ENCODE assay signal across 25 cellular contexts in the genomic region with DNA sequence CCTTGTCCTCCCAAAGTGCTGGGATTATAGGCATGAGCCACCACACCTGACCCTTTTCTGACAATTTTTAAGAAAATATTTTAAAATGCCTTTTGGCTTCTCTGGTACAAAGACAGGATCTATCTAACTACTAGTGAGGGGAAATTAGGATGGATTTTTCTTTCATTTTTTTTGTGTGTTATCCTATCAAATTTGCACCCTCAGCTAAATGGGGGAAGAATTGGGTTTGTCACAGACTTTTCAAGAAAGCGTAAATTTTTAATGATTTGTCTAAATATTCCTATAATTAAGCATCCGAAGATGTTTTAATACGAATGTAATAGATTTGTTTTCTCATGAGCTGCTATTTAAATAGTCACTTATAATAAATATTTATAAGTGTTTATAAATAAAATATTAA.
DNase-seq lines count a peak whose midpoint lies in the region; ATAC-seq, FAIRE-seq and TF ChIP-seq lines count a peak whose summit lies in the region.
"Had no signal": no experiment of that assay in that cellular context is flagged by ENCODE, and none has a peak within 500 bp of the region (broad histone marks: within the 10 kb centered on the region; RNA-seq: fewer than 3 reads in every experiment).

No MANE protein-coding gene starts in this region.

- H3K27me3 Mint-ChIP-seq in MCF 10A (ENCODE audit: insufficient read depth, unreplicated experiment): no peaks in the 10 kb centered on the region
- no peaks in the 10 kb centered on the region for H3K27me3 Mint-ChIP-seq in Caco-2 (ENCODE audit: insufficient read depth, unreplicated experiment)
- H3K27me3 Mint-ChIP-seq: CD4-positive, alpha-beta T cell; CD8-positive, alpha-beta memory T cell had no signal

- no peak overlapping the region for H2AFZ ChIP-seq in mammary epithelial cell (ENCODE audit: low read depth, low read length)
- H2AFZ ChIP-seq: GM23248 had no signal

- H3K4me3 ChIP-seq in mammary epithelial cell (replicated peaks in 1 of 3; ENCODE audit: insufficient read depth in 1 of 3, low read depth in 2 of 3, low read length in 3 of 3): no peak overlapping the region
- H3K4me3 ChIP-seq in body of pancreas: no peak overlapping the region
- H3K4me3 ChIP-seq in pancreas: no peak overlapping the region
- H3K4me3 ChIP-seq in Caco-2 (ENCODE audit: low read depth, low read length): no peak overlapping the region
- H3K4me3 ChIP-seq: BLaER1 treated with 17β-estradiol and CSF1 and Interleukin-3, amounts not matched to agents 10 nM and 100 nM; GM23248 had no signal

- TF ChIP-seq CTCF in MCF 10A (IDR thresholded peaks at IDR 0.05; ENCODE audit: unreplicated experiment): no peak
- no peak for TF ChIP-seq CTCF in mammary epithelial cell (conservative IDR thresholded peaks at IDR 0.05 in 1 of 2, IDR thresholded peaks at IDR 0.05 in 1 of 2; ENCODE audit: extremely low read depth in 1 of 2, insufficient read depth in 1 of 2, low read depth in 1 of 2, low read length in 2 of 2)
- TF ChIP-seq CTCF in body of pancreas (IDR thresholded peaks at IDR 0.05): no peak
- TF ChIP-seq CTCF in pancreas (IDR thresholded peaks at IDR 0.05): no peak
- no peak for TF ChIP-seq CTCF in Caco-2 (IDR thresholded peaks at IDR 0.05; ENCODE audit: insufficient read depth in 1 of 2, low read depth in 1 of 2, low read length in 1 of 2, severe bottlenecking in 1 of 2, unreplicated experiment in 1 of 2)

- H3K36me3 Mint-ChIP-seq in MCF 10A (ENCODE audit: insufficient read depth, unreplicated experiment) (no peaks in the 10 kb centered on the region), Caco-2 (ENCODE audit: insufficient read depth, unreplicated experiment) (no peaks in the 10 kb centered on the region)
- H3K36me3 Mint-ChIP-seq: CD14-positive monocyte; CD8-positive, alpha-beta memory T cell had no signal

- H3K36me3 ChIP-seq in mammary epithelial cell (ENCODE audit: insufficient read depth, low read length): no peaks in the 10 kb centered on the region
- H3K36me3 ChIP-seq in body of pancreas (replicated peaks in 1 of 2; ENCODE audit: insufficient read depth in 1 of 2, low read depth in 2 of 2): no peaks in the 10 kb centered on the region
- no peaks in the 10 kb centered on the region for H3K36me3 ChIP-seq in pancreas
- H3K36me3 ChIP-seq in Caco-2 (ENCODE audit: control insufficient read depth, insufficient read depth, low read length): no peaks in the 10 kb centered on the region
- H3K36me3 ChIP-seq: BE2C; BLaER1 treated with 17β-estradiol and CSF1 and Interleukin-3, amounts not matched to agents 10 nM and 100 nM had no signal

- H3K9me3 ChIP-seq in mammary epithelial cell (replicated peaks; ENCODE audit: insufficient read depth, low read length): no peaks in the 10 kb centered on the region
- no peaks in the 10 kb centered on the region for H3K9me3 ChIP-seq in body of pancreas
- H3K9me3 ChIP-seq in pancreas: no peaks in the 10 kb centered on the region
- no peaks in the 10 kb centered on the region for H3K9me3 ChIP-seq in Caco-2
- H3K9me3 ChIP-seq: BE2C had no signal

- dilution Hi-C loops in mammary epithelial cell (cut with HindIII; ENCODE audit: low sequenced_read_pairs): no loop called here

- ATAC-seq in body of pancreas (no peak), pancreas (no peak), GM18505 (IDR thresholded peaks at IDR 0.05; ENCODE audit: unreplicated experiment) (no peak)
- ATAC-seq: HCT116 had no signal

- H3K4me2 ChIP-seq in mammary epithelial cell (ENCODE audit: insufficient read depth, low read depth, low read length): no peak overlapping the region
- H3K4me2 ChIP-seq: BLaER1 treated with 17β-estradiol and CSF1 and Interleukin-3, amounts not matched to agents 10 nM and 100 nM had no signal

- TF ChIP-seq POLR2A in body of pancreas (IDR thresholded peaks at IDR 0.05): no peak
- TF ChIP-seq POLR2A in GM18505 (IDR thresholded peaks at IDR 0.05; ENCODE audit: borderline replicate concordance, extremely low read depth, insufficient read depth, insufficient read length): no peak

- peak overlapping the region; percentile 1 for H3K27ac Mint-ChIP-seq in MCF 10A (ENCODE audit: low read depth, unreplicated experiment)
- H3K27ac Mint-ChIP-seq in Caco-2 (ENCODE audit: unreplicated experiment): no peak overlapping the region
- H3K27ac Mint-ChIP-seq: CD14-positive monocyte; CD4-positive, alpha-beta T cell; CD8-positive, alpha-beta memory T cell; H9 had no signal

- H3K4me1 Mint-ChIP-seq in MCF 10A (ENCODE audit: insufficient read depth, unreplicated experiment): peaks cover 22% of the 10 kb centered on the region
- peaks cover 8% of the 10 kb centered on the region for H3K4me1 Mint-ChIP-seq in Caco-2 (ENCODE audit: low read depth, unreplicated experiment)
- H3K4me1 Mint-ChIP-seq: CD14-positive monocyte; CD8-positive, alpha-beta memory T cell; H9 had no signal

- H3K27ac ChIP-seq in mammary epithelial cell (ENCODE audit: insufficient read depth, low read depth, low read length): no peak overlapping the region
- peak overlapping the region in 3 of 4 donors; percentile 73 to 85 (median 76) for H3K27ac ChIP-seq in body of pancreas
- H3K27ac ChIP-seq in pancreas: peak overlapping the region in 3 of 4 donors; percentile 66 to 82 (median 76)
- H3K27ac ChIP-seq: 22Rv1; BLaER1 treated with 17β-estradiol and CSF1 and Interleukin-3, amounts not matched to agents 10 nM and 100 nM; GM23248 had no signal

- no peaks in the 10 kb centered on the region for H3K4me1 ChIP-seq in mammary epithelial cell (ENCODE audit: insufficient read depth, low read length)
- peaks cover 57% of the 10 kb centered on the region for H3K4me1 ChIP-seq in body of pancreas
- H3K4me1 ChIP-seq in pancreas: peaks cover 0 to 39% (median 37%) of the 10 kb centered on the region in 3 donors
- peaks cover 9% of the 10 kb centered on the region; the same call in 1 of the 2 replicates for H3K4me1 ChIP-seq in Caco-2
- H3K4me1 ChIP-seq: BE2C; BLaER1 treated with 17β-estradiol and CSF1 and Interleukin-3, amounts not matched to agents 10 nM and 100 nM had no signal

- POLR2A ChIA-PET in MCF 10A (lab: Yijun Ruan, JAX): interaction anchor here (0.5 to 1.7 kb wide), 4 partner anchors 16 to 625 kb away, joined by 3 read pairs; no protein-coding TSS in a partner anchor
- POLR2A ChIA-PET in Caco-2 (lab: Charles Lee): no interaction called here

- H3K4me3 Mint-ChIP-seq in MCF 10A (ENCODE audit: unreplicated experiment) (no peak overlapping the region), Caco-2 (ENCODE audit: unreplicated experiment) (no peak overlapping the region)
- H3K4me3 Mint-ChIP-seq: CD14-positive monocyte; CD4-positive, alpha-beta T cell; CD8-positive, alpha-beta memory T cell; H9 had no signal

- no peak overlapping the region for H3K9ac ChIP-seq in mammary epithelial cell (ENCODE audit: insufficient read depth, low read length)
- H3K9ac ChIP-seq: BLaER1 treated with 17β-estradiol and CSF1 and Interleukin-3, amounts not matched to agents 10 nM and 100 nM; GM23248 had no signal

- no peak for FAIRE-seq in pancreas (lab: Jason Lieb, UNC)
- FAIRE-seq: A204.1, G401.6, GM12892, GM19239 had no signal

- H3K9me3 Mint-ChIP-seq in MCF 10A (ENCODE audit: unreplicated experiment) (no peaks in the 10 kb centered on the region), Caco-2 (ENCODE audit: unreplicated experiment) (no peaks in the 10 kb centered on the region)
- H3K9me3 Mint-ChIP-seq: H9 had no signal

- 84% methylated on average over 3 of the region's 3 CpGs for WGBS in mammary epithelial cell (ENCODE audit: low coverage, missing lambda C conversion rate)
- 88 to 91% methylated on average over 3 of the region's 3 CpGs for WGBS in body of pancreas, 2 donors
- 94% methylated on average over 3 of the region's 3 CpGs for WGBS in pancreas, 2 donors

- H3K27me3 ChIP-seq in mammary epithelial cell (ENCODE audit: insufficient read depth, low read length) (no peaks in the 10 kb centered on the region), body of pancreas (no peaks in the 10 kb centered on the region), pancreas (no peaks in the 10 kb centered on the region), Caco-2 (replicated peaks; ENCODE audit: control insufficient read depth, insufficient read depth, low read length) (no peaks in the 10 kb centered on the region)
- H3K27me3 ChIP-seq: BE2C; BLaER1 treated with 17β-estradiol and CSF1 and Interleukin-3, amounts not matched to agents 10 nM and 100 nM had no signal

- CTCF ChIA-PET in MCF 10A (lab: Yijun Ruan, JAX) (interaction anchor here (0.7 kb wide), 3 partner anchors 215 to 561 kb away, joined by 3 to 4 read pairs (median 3); no protein-coding TSS in a partner anchor), mammary epithelial cell (lab: Charles Lee; ENCODE audit: low non-redundant PET) (no interaction called here), Caco-2 (lab: Charles Lee) (no interaction called here)

- H3K79me2 ChIP-seq in mammary epithelial cell (ENCODE audit: insufficient read depth, low read length): no peaks in the 10 kb centered on the region

- BruUV-seq in MCF 10A (replicated peaks; lab: Mats Ljungman, UMichigan) (no TSS peak), mammary epithelial cell (replicated peaks; lab: Mats Ljungman, UMichigan) (no TSS peak), Caco-2 (replicated peaks; lab: Mats Ljungman, UMichigan) (no TSS peak)

- intact Hi-C loops in MCF 10A (cut with micrococcal nuclease): no loop called here
- intact Hi-C loops in mammary epithelial cell (cut with micrococcal nuclease): no loop called here
- intact Hi-C loops in body of pancreas (cut with DNase I): no loop called here
- intact Hi-C loops in pancreas (cut with DNase I): no loop called here
- intact Hi-C loops in Caco-2 (cut with micrococcal nuclease; ENCODE audit: unreplicated experiment): no loop called here

- no peaks in the 10 kb centered on the region for H4K20me1 ChIP-seq in mammary epithelial cell (ENCODE audit: insufficient read depth, low read length)
- H4K20me1 ChIP-seq: BLaER1 treated with 17β-estradiol and CSF1 and Interleukin-3, amounts not matched to agents 10 nM and 100 nM had no signal

- no peak for DNase-seq in MCF 10A (ENCODE audit: unreplicated experiment)
- DNase-seq in mammary epithelial cell: no peak
- DNase-seq in body of pancreas: no peak
- no peak for DNase-seq in pancreas
- DNase-seq in middle frontal gyrus (ENCODE audit: extremely low spot score, low spot score): no peak
- no peak for DNase-seq in Caco-2
- DNase-seq: ACHN; AML-193; BE2C; Calu3; CD4-positive, alpha-beta T cell; CD8-positive, alpha-beta memory T cell; DMS53; DND-41; GM23248; H9 had no signal

- in situ Hi-C loops in mammary epithelial cell (cut with MboI; ENCODE audit: low sequenced_read_pairs in 2 of 2): no loop called here
